Comparison of ENCODE assay signal across 8 cellular contexts in the genomic region with DNA sequence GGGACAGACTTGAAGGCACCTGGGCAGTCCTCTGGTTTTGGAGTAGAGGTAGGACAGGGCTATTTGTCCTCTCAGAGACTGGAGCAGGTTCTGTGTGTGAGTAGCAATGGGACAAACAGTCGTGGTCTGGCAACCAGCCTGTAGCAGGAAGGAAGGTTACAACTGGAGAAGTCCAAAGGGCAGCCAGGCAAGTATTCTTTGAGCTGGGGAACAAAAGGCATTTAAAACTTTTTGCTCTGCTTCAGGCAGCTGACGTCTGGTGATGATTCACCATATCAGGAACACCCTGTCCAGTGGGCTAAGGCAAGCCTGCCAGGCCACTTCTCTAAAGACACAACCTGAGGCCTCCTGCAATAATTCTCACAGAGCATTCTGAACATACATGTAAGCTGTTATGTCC.
DNase-seq lines count a peak whose midpoint lies in the region; ATAC-seq and TF ChIP-seq lines count a peak whose summit lies in the region.
"Not testable (repeated sequence)": the region's sequence is repeated elsewhere in the genome, so short reads cannot be mapped to it uniquely, and the experiment has no call there.

No MANE protein-coding gene starts in this region.

- TF ChIP-seq EP300 in sigmoid colon (IDR thresholded peaks at IDR 0.05), result not testable (repeated sequence)

- DNase-seq in A172 (ENCODE audit: low spot score) (peak; percentile 47), HFFc6 (peak; percentile 5), Peyer's patch (peak in 2 of 3 donors; percentile 53 to 84), astrocyte of the spinal cord (ENCODE audit: low read depth, low spot score) (peak; percentile 43), fibroblast of mammary gland (ENCODE audit: low read depth) (peak; percentile 59), right cardiac atrium (peak; percentile 38 to 51 (median 50)), mucosa of descending colon (peak; percentile 53 to 71 (median 56)), sigmoid colon (peak; percentile 63)

- H3K9me3 ChIP-seq in Peyer's patch; right cardiac atrium (ENCODE audit: control insufficient read depth, low read length); mucosa of descending colon; sigmoid colon: not testable (repeated sequence)

- not testable (repeated sequence) for H3K4me3 ChIP-seq in Peyer's patch; astrocyte of the spinal cord (ENCODE audit: low read depth, low read length); fibroblast of mammary gland (ENCODE audit: control insufficient read depth, low read depth, low read length); right cardiac atrium (ENCODE audit: low read length); mucosa of descending colon; sigmoid colon

- H3K27ac ChIP-seq in Peyer's patch, result peak overlapping the region in 2 of 4 donors; percentile 52 to 62
- not testable (repeated sequence) for H3K27ac ChIP-seq in right cardiac atrium (ENCODE audit: low read length); sigmoid colon

- H3K4me3 Mint-ChIP-seq in HFFc6, result not testable (repeated sequence)

- not testable (repeated sequence) for H3K36me3 ChIP-seq in Peyer's patch; mucosa of descending colon (ENCODE audit: low read depth); sigmoid colon

- TF ChIP-seq POLR2A in Peyer's patch (IDR thresholded peaks at IDR 0.05); sigmoid colon (IDR thresholded peaks at IDR 0.05): not testable (repeated sequence)

- H3K27ac Mint-ChIP-seq in HFFc6, result not testable (repeated sequence)

- TF ChIP-seq CTCF in HFFc6 (IDR thresholded peaks at IDR 0.05); Peyer's patch (IDR thresholded peaks at IDR 0.05); astrocyte of the spinal cord (IDR thresholded peaks at IDR 0.05; ENCODE audit: low read depth, low read length); fibroblast of mammary gland (conservative IDR thresholded peaks at IDR 0.05; ENCODE audit: control insufficient read depth, insufficient read depth, low read depth, low read length); mucosa of descending colon (IDR thresholded peaks at IDR 0.05); sigmoid colon (IDR thresholded peaks at IDR 0.05): not testable (repeated sequence)

- ATAC-seq in right cardiac atrium (peak; percentile 84 to 93), mucosa of descending colon (peak; percentile 98)

- WGBS in right cardiac atrium, result 6% methylated on average over 1 of the region's 2 CpGs
- WGBS in sigmoid colon, 2 donors, result 8 to 59% methylated on average over 1 of the region's 2 CpGs

- not testable (repeated sequence) for H3K27me3 Mint-ChIP-seq in HFFc6 (ENCODE audit: insufficient read depth)

- H3K36me3 Mint-ChIP-seq in HFFc6 (ENCODE audit: low read depth), result not testable (repeated sequence)

- in situ Hi-C loops in astrocyte of the spinal cord (cut with HindIII; ENCODE audit: low sequenced_read_pairs), result not testable (repeated sequence)

- H3K9me3 Mint-ChIP-seq in HFFc6, result not testable (repeated sequence)

- not testable (repeated sequence) for H3K4me1 Mint-ChIP-seq in HFFc6 (ENCODE audit: low read depth)

- intact Hi-C loops in right cardiac atrium (cut with DNase I); mucosa of descending colon (cut with DNase I, micrococcal nuclease); sigmoid colon (cut with DNase I): not testable (repeated sequence)

- H3K4me1 ChIP-seq in Peyer's patch; right cardiac atrium (ENCODE audit: control insufficient read depth, insufficient read depth, low read length); mucosa of descending colon (ENCODE audit: low read depth); sigmoid colon: not testable (repeated sequence)

- H3K27me3 ChIP-seq in Peyer's patch; right cardiac atrium (ENCODE audit: control insufficient read depth, insufficient read depth); sigmoid colon: not testable (repeated sequence)

Comparison
In these comparisons a context has a peak if more than half of its experiments do, and no peak if none do; other contexts are left out.
1. DNase-seq: peak in every context shown above with its lines; median percentile 68 in Peyer's patch; 63 in sigmoid colon; 59 in fibroblast of mammary gland; 56 in mucosa of descending colon; 50 in right cardiac atrium; 47 in A172; 43 in astrocyte of the spinal cord; 5 in HFFc6.